Comparison of ENCODE assay signal across 18 cellular contexts in the genomic region with DNA sequence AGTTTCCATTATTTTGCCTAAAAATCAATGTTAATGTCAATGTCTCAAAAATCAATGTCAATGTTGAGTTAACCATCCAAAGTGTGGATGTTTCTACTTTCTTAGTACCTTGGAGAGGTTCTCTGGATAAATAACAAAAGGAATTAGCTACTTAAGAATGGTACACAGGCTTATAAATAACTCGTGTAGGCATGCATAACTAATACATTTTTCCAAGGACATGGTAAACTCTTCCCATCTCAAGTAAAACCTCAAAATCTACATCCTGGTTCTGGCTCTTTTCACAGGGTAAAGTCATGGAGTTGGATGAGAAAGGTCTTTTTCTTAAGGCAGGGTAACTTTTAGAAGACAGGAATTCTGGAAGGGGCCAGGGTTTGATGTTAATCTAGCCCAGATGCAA. TPM values are rescaled to one million over a fixed set of nuclear protein-coding genes. Genes with fewer than 3 reads are reported as not detected.
DNase-seq lines count a peak whose midpoint lies in the region; ATAC-seq and TF ChIP-seq lines count a peak whose summit lies in the region.
"Had no signal": no experiment of that assay in that cellular context is flagged by ENCODE, and none has a peak within 500 bp of the region (broad histone marks: within the 10 kb centered on the region; RNA-seq: fewer than 3 reads in every experiment).

No MANE protein-coding gene starts in this region.

- H3K27me3 Mint-ChIP-seq in HFFc6 (ENCODE audit: insufficient read depth), result no peaks in the 10 kb centered on the region; the same call in none of the 2 replicates

- H3K9me3 Mint-ChIP-seq in HFFc6, result no peaks in the 10 kb centered on the region
- H3K9me3 Mint-ChIP-seq: CD14-positive monocyte had no signal

- H4K91ac ChIP-seq in neuronal stem cell (ENCODE audit: low read depth, low read length, poor library complexity), result no peak overlapping the region

- H2BK5ac ChIP-seq in neuronal stem cell (ENCODE audit: low read length), result no peak overlapping the region

- H3K27ac ChIP-seq in OCI-LY3 (ENCODE audit: low read length) (peak overlapping the region; percentile 78; the same call in 1 of the 2 replicates), thyroid gland (peak overlapping the region in 2 of 3 donors; percentile 31 to 70), neuronal stem cell (replicated peaks; ENCODE audit: low read length) (no peak overlapping the region), heart right ventricle (peak overlapping the region in 2 of 10 donors; percentile 80)

- peaks cover 84% of the 10 kb centered on the region for H3K4me1 Mint-ChIP-seq in HFFc6 (ENCODE audit: low read depth)

- H3K4ac ChIP-seq in neuronal stem cell (ENCODE audit: low read length), result no peak overlapping the region

- TF ChIP-seq POLR2A in thyroid gland (IDR thresholded peaks at IDR 0.05), result no peak

- H3K36me3 ChIP-seq in OCI-LY3 (replicated peaks; ENCODE audit: low read depth, low read length) (no peaks in the 10 kb centered on the region), thyroid gland (no peaks in the 10 kb centered on the region), neuronal stem cell (replicated peaks in 1 of 2; ENCODE audit: control insufficient read depth in 2 of 2, insufficient read depth in 2 of 2, low read length in 2 of 2) (no peaks in the 10 kb centered on the region), heart right ventricle (no peaks in the 10 kb centered on the region)
- H3K36me3 ChIP-seq: HAP-1, Peyer's patch had no signal

- H2AFZ ChIP-seq in OCI-LY3 (ENCODE audit: low read depth, low read length), result no peak overlapping the region
- H2AFZ ChIP-seq in neuronal stem cell (ENCODE audit: low read length), result no peak overlapping the region

- H3K4me1 ChIP-seq in OCI-LY3 (ENCODE audit: low read length) (peaks cover 43% of the 10 kb centered on the region), thyroid gland (peaks cover 18 to 26% of the 10 kb centered on the region in 2 donors), neuronal stem cell (ENCODE audit: control insufficient read depth in 2 of 2, insufficient read depth in 1 of 2, low read depth in 1 of 2, low read length in 2 of 2) (peaks cover 3 to 10% of the 10 kb centered on the region in 2 donors), heart right ventricle (peaks cover 4 to 49% (median 35%) of the 10 kb centered on the region in 9 donors)
- H3K4me1 ChIP-seq: HAP-1 had no signal

- WGBS in thyroid gland, 2 donors, result 45 to 57% methylated on average over 1 of the region's 1 CpG
- no CpG with 5 or more reads among the region's 1 CpG for WGBS in neuronal stem cell (ENCODE audit: extremely low coverage in 2 of 2, insufficient read length in 2 of 2, insufficient replicate concordance in 1 of 2), 2 donors
- WGBS in heart right ventricle, 2 donors, result 75 to 79% methylated on average over 1 of the region's 1 CpG

- no peak overlapping the region for H2BK120ac ChIP-seq in neuronal stem cell (ENCODE audit: low read depth, low read length)

- no peaks in the 10 kb centered on the region for H3K27me3 ChIP-seq in OCI-LY3 (ENCODE audit: low read depth, low read length)
- H3K27me3 ChIP-seq in thyroid gland, result no peaks in the 10 kb centered on the region
- H3K27me3 ChIP-seq in neuronal stem cell (ENCODE audit: control insufficient read depth in 3 of 3, insufficient read depth in 3 of 3, low read depth in 1 of 3, low read length in 3 of 3), result no peaks in the 10 kb centered on the region
- no peaks in the 10 kb centered on the region for H3K27me3 ChIP-seq in heart right ventricle
- H3K27me3 ChIP-seq: Peyer's patch had no signal

- intact Hi-C loops in thyroid gland (cut with DNase I) (loop anchor here (5.0 kb wide), 1 partner anchor 327 kb away; no protein-coding TSS in a partner anchor), heart right ventricle (cut with DNase I) (loop anchor here in 8 of 10 donors (5.0 to 10.0 kb wide), 13 partner anchors 50 to 407 kb away; a partner anchor contains a TSS)

- no peak overlapping the region for H3K14ac ChIP-seq in neuronal stem cell (ENCODE audit: low read length)

- no peak overlapping the region for H3K23ac ChIP-seq in neuronal stem cell (ENCODE audit: low read depth, low read length, poor library complexity)

- no peak overlapping the region for H3K18ac ChIP-seq in neuronal stem cell (ENCODE audit: low read length)

- DNase-seq in HFFc6 (no peak), kidney glomerular epithelial cell (lab: John Stamatoyannopoulos, UW) (peak; percentile 54), thyroid gland (no peak), neuronal stem cell (ENCODE audit: low spot score) (no peak), heart right ventricle (no peak)
- DNase-seq: DMS79 treated with DMSO at 0.1 percent for 48 hours, KG1, NCI-H1436 treated with DMSO at 0.1 percent for 48 hours, NCI-H2029, NCI-H345, NCI-H526, Peyer's patch had no signal

- no peaks in the 10 kb centered on the region for H3K79me1 ChIP-seq in neuronal stem cell (ENCODE audit: low read depth, low read length)

- H3K36me3 Mint-ChIP-seq in HFFc6 (ENCODE audit: low read depth), result peaks cover 5% of the 10 kb centered on the region; the same call in 1 of the 2 replicates
- H3K36me3 Mint-ChIP-seq: CD14-positive monocyte had no signal

- H4K8ac ChIP-seq in neuronal stem cell (ENCODE audit: low read depth, low read length), result no peak overlapping the region

- no peak overlapping the region for H2BK15ac ChIP-seq in neuronal stem cell (ENCODE audit: low read length)

- H3K4me3 Mint-ChIP-seq in HFFc6, result no peak overlapping the region
- H3K4me3 Mint-ChIP-seq: CD14-positive monocyte had no signal

- no peaks in the 10 kb centered on the region for H4K20me1 ChIP-seq in OCI-LY3 (ENCODE audit: insufficient read depth, low read length)

- H3K4me3 ChIP-seq in OCI-LY3 (ENCODE audit: low read length), result no peak overlapping the region
- no peak overlapping the region for H3K4me3 ChIP-seq in thyroid gland (replicated peaks in 1 of 3)
- H3K4me3 ChIP-seq in neuronal stem cell (ENCODE audit: low read length in 2 of 2), result no peak overlapping the region
- H3K4me3 ChIP-seq in heart right ventricle, result no peak overlapping the region
- H3K4me3 ChIP-seq: HAP-1, Peyer's patch had no signal

- TF ChIP-seq CTCF in HFFc6 (IDR thresholded peaks at IDR 0.05), result no peak
- no peak for TF ChIP-seq CTCF in OCI-LY3 (IDR thresholded peaks at IDR 0.05; ENCODE audit: low read depth, low read length)
- TF ChIP-seq CTCF in thyroid gland (IDR thresholded peaks at IDR 0.05), result no peak
- TF ChIP-seq CTCF in heart right ventricle (IDR thresholded peaks at IDR 0.05), result no peak

- no peak for ATAC-seq in heart right ventricle
- no peak for ATAC-seq in GM21390 (IDR thresholded peaks at IDR 0.05; ENCODE audit: unreplicated experiment)
- no peak for ATAC-seq in GM18511 (IDR thresholded peaks at IDR 0.05; ENCODE audit: unreplicated experiment)

- H2AK5ac ChIP-seq in neuronal stem cell (ENCODE audit: low read depth, low read length), result no peak overlapping the region

- H3K27ac Mint-ChIP-seq in HFFc6, result peak overlapping the region; percentile 97; the same call in 1 of the 2 replicates
- H3K27ac Mint-ChIP-seq: CD14-positive monocyte had no signal

- H3K79me2 ChIP-seq in OCI-LY3 (ENCODE audit: low read length), result no peaks in the 10 kb centered on the region

- H3K9me3 ChIP-seq in OCI-LY3 (ENCODE audit: insufficient read depth, low read length) (no peaks in the 10 kb centered on the region), thyroid gland (no peaks in the 10 kb centered on the region), neuronal stem cell (replicated peaks in 1 of 2; ENCODE audit: control insufficient read depth in 2 of 2, insufficient read depth in 1 of 2, low read depth in 1 of 2, low read length in 2 of 2) (no peaks in the 10 kb centered on the region), heart right ventricle (no peaks in the 10 kb centered on the region)
- H3K9me3 ChIP-seq: HAP-1, Peyer's patch had no signal

- H2BK12ac ChIP-seq in neuronal stem cell (ENCODE audit: low read length), result no peak overlapping the region

- no peak overlapping the region for H3K4me2 ChIP-seq in OCI-LY3 (ENCODE audit: low read length)
- no peak overlapping the region for H3K4me2 ChIP-seq in neuronal stem cell (ENCODE audit: insufficient read depth, low read length, poor library complexity, severe bottlenecking)

- H3K9ac ChIP-seq in OCI-LY3 (ENCODE audit: low read length) (no peak overlapping the region), neuronal stem cell (ENCODE audit: low read depth, low read length, poor library complexity) (no peak overlapping the region)

RNA-seq across cellular contexts. Expression of a gene that starts 59.9 kb away (rescaled TPM):
- 1,000 to 10,000 TPM in 5 of 6 experiments, 100 to 1,000 TPM in 1; 938 to 1,171 (median 1,076) TPM for total RNA-seq in HFFc6 (2021; fragmentation: NEBNext Ultra II Directional; extraction: Animal tissue kit (Norgen Biotek cat#: 25700))
- total RNA-seq in thyroid gland (100 to 1,000 TPM; 301 to 490 (median 321) TPM), heart right ventricle (100 to 1,000 TPM; 195 to 364 (median 287) TPM)
- 1.3 TPM for polyA plus RNA-seq in neuronal stem cell (2013, experiment 1 of 2)
- 1.4 TPM for polyA plus RNA-seq in neuronal stem cell (2013, experiment 2 of 2)
- 100 to 1,000 TPM in 1 of 2 donors, 10 to 100 TPM in 1; 93.0 to 198 TPM for polyA plus RNA-seq in heart right ventricle
- total RNA-seq: G401 had no signal
- polyA plus RNA-seq: CD14-positive monocyte had no signal
